ENCODE assay signal across 8 cellular contexts in genomic region chr17:39927928-39928867, GRCh38. TPM values are rescaled to one million over a fixed set of nuclear protein-coding genes. Genes with fewer than 3 reads are reported as not detected.
A peak's percentile ranks its signal among the peaks of the same experiment; 100 is the strongest.
DNase-seq lines count a peak whose midpoint lies in the region; ATAC-seq and TF ChIP-seq lines count a peak whose summit lies in the region.

No MANE protein-coding gene starts in this region.

- CTCF ChIA-PET in AG04449 (lab: Yijun Ruan, JAX): interaction anchor here (1.3 to 2.1 kb wide), 3 partner anchors 11 to 52 kb away, joined by 5 to 16 read pairs (median 9); partner anchors contain the start of gene PSMD3

- ATAC-seq in central memory CD8-positive, alpha-beta T cell (replicated peaks; ENCODE audit: extremely low read depth, poor library complexity, severe bottlenecking): no peak

- H3K36me3 ChIP-seq in tibial artery: peaks cover 0 to 12% (median 10%) of the 10 kb centered on the region in 3 donors

- TF ChIP-seq CTCF in AG04449 (IDR thresholded peaks at IDR 0.05; ENCODE audit: insufficient read depth, low read length, missing control alignments): no peak
- TF ChIP-seq CTCF in GM20000 (IDR thresholded peaks at IDR 0.05; ENCODE audit: extremely low read depth, missing control alignments): no peak
- no peak for TF ChIP-seq CTCF in lower leg skin (IDR thresholded peaks at IDR 0.05)
- no peak for TF ChIP-seq CTCF in tibial artery (IDR thresholded peaks at IDR 0.05)

- H3K9me3 ChIP-seq in tibial artery: no peaks in the 10 kb centered on the region

- no peaks in the 10 kb centered on the region for H3K27me3 ChIP-seq in tibial artery

- no peaks in the 10 kb centered on the region for H3K9me3 Mint-ChIP-seq in central memory CD8-positive, alpha-beta T cell

- H3K27me3 Mint-ChIP-seq in central memory CD8-positive, alpha-beta T cell: no peaks in the 10 kb centered on the region

- H3K27ac Mint-ChIP-seq in central memory CD8-positive, alpha-beta T cell (ENCODE audit: low read depth): peak overlapping the region; percentile 78

- no peak for TF ChIP-seq POLR2A in lower leg skin (IDR thresholded peaks at IDR 0.05)

- POLR2A ChIA-PET in AG04449 (lab: Yijun Ruan, JAX): interaction anchor here (0.6 to 0.7 kb wide), 2 partner anchors 28 to 51 kb away, joined by 3 to 4 read pairs; no protein-coding TSS in a partner anchor

- peak overlapping the region; percentile 95 to 97 for H3K27ac ChIP-seq in tibial artery

- peaks cover 21% of the 10 kb centered on the region for H3K36me3 Mint-ChIP-seq in central memory CD8-positive, alpha-beta T cell (ENCODE audit: insufficient read depth)

- H3K4me3 ChIP-seq in AG04449 (ENCODE audit: low read depth, low read length): peak overlapping the region; percentile 59
- peak overlapping the region; percentile 33 for H3K4me3 ChIP-seq in lower leg skin (ENCODE audit: low read depth, poor library complexity, severe bottlenecking)
- H3K4me3 ChIP-seq in tibial artery: peak overlapping the region; percentile 88 to 96

- peaks cover 39% of the 10 kb centered on the region for H3K4me1 Mint-ChIP-seq in central memory CD8-positive, alpha-beta T cell

- WGBS in lower leg skin, 2 donors: 28 to 42% methylated on average over 8 to 17 of the region's 17 CpGs

- peaks cover 0 to 52% (median 32%) of the 10 kb centered on the region in 4 donors for H3K4me1 ChIP-seq in tibial artery

- intact Hi-C loops in lower leg skin (cut with DNase I; ENCODE audit: low total_unique reads) (no loop called here), tibial artery (cut with DNase I; ENCODE audit: low total_unique reads) (no loop called here)

- DNase-seq in AG04449 (ENCODE audit: low read depth, low spot score) (no peak), GM20000 (ENCODE audit: low spot score) (peak; percentile 25), LoVo (ENCODE audit: low spot score) (peak; percentile 24), lower leg skin (ENCODE audit: low spot score in 2 of 2) (peak; percentile 21 to 91), tibial artery (peak; percentile 40 to 82), NCI-H2171 (lab: John Stamatoyannopoulos, UW) (no peak), ureter (ENCODE audit: low spot score) (no peak)
- no peak for DNase-seq in central memory CD8-positive, alpha-beta T cell (ENCODE audit: low spot score in 2 of 2)

- H3K4me3 Mint-ChIP-seq in central memory CD8-positive, alpha-beta T cell: peak overlapping the region; percentile 94

RNA-seq across cellular contexts. Expression of gene LRRC3C, which starts 0.7 kb away (rescaled TPM):
- total RNA-seq in lower leg skin (under 1 TPM in 1 of 4 donors, not detected in 3; 0.52 TPM), ureter (not detected)

RNA-seq across cellular contexts. Expression of gene ORMDL3, which starts 0.8 kb away (rescaled TPM):
- total RNA-seq in lower leg skin (10 to 100 TPM; 58.1 to 84.0 (median 70.0) TPM), ureter (147 TPM)

RNA-seq across cellular contexts. Expression of gene GSDMB, which starts 9.8 kb away (rescaled TPM):
- 10 to 100 TPM in 1 of 4 donors, 1 to 10 TPM in 3; 4.8 to 34.2 (median 7.7) TPM for total RNA-seq in lower leg skin
- 57.7 TPM for total RNA-seq in ureter

RNA-seq across cellular contexts. Expression of gene GSDMA, which starts 34.6 kb away (rescaled TPM):
- total RNA-seq in lower leg skin: 100 to 1,000 TPM; 146 to 271 (median 163) TPM
- total RNA-seq in ureter: 2.4 TPM

RNA-seq across cellular contexts. Expression of gene PSMD3, which starts 52.4 kb away (rescaled TPM):
- total RNA-seq in lower leg skin (100 to 1,000 TPM; 106 to 154 (median 129) TPM), ureter (99.3 TPM)

Comparison
In these comparisons a context has a peak if more than half of its experiments do, and no peak if none do; other contexts are left out.
1. DNase-seq: peak in GM20000 (single experiment), LoVo (single experiment), lower leg skin (2 of 2) and tibial artery (2 of 2); none in AG04449 (single experiment), central memory CD8-positive, alpha-beta T cell (0 of 2), NCI-H2171 (single experiment) and ureter (single experiment).
2. H3K4me3 ChIP-seq: peak in every context shown above with its lines; median percentile 92 in tibial artery; 59 in AG04449; 33 in lower leg skin.